ENCODE assay signal across 13 cellular contexts in the genomic region with DNA sequence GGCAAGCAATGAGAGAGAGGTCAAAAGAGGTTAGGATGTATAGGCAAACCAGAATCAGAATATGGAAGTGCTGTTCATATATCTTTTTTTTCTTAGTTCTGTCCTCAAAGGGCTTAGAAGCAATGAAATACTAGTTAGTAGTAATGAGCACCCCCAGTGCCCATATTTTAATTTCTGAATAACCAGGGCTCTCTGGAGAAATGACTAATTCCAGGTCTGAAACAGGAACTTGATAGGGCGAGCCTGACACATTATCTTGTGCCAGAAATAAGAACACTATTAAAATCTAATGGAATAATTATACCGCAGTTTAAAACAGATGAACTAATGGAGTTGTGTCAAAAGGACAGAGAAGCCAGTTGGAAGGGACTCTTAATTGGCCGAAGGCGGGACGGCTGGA.
"Had no signal": no experiment of that assay in that cellular context is flagged by ENCODE, and none has a peak within 500 bp of the region (broad histone marks: within the 10 kb centered on the region; RNA-seq: fewer than 3 reads in every experiment).

No MANE protein-coding gene starts in this region.

- H3K4me1 Mint-ChIP-seq: brain, mesothelial cell of epicardium, nephron had no signal

- ATAC-seq: sciatic nerve had no signal

- H3K27ac Mint-ChIP-seq: brain, mesothelial cell of epicardium, nephron had no signal

- DNase-seq: activated effector memory CD4-positive, alpha-beta T cell treated with Interleukin-2 at 50 U/mL for 16 hours; anterior cingulate cortex; caudate nucleus; colonic mucosa; head of caudate nucleus; stimulated activated CD4-positive, alpha-beta T cell treated with anti-CD3 and anti-CD28 coated beads, Interleukin-4, amount 100 ng/mL, for 1 hour; T-helper 2 cell; thyroid gland; WERI-Rb-1 had no signal

- H3K4me3 Mint-ChIP-seq: brain, mesothelial cell of epicardium, nephron had no signal
